11 cellular contexts compared by ENCODE assay signal in genomic region chr20:20465259-20465658, GRCh38.
A peak's percentile ranks its signal among the peaks of the same experiment; 100 is the strongest.
DNase-seq lines count a peak whose midpoint lies in the region; ATAC-seq and TF ChIP-seq lines count a peak whose summit lies in the region.
"Had no signal": no experiment of that assay in that cellular context is flagged by ENCODE, and none has a peak within 500 bp of the region (broad histone marks: within the 10 kb centered on the region; RNA-seq: fewer than 3 reads in every experiment).

No MANE protein-coding gene starts in this region.

- H4K91ac ChIP-seq in mesenchymal stem cell (ENCODE audit: low read length) = peak overlapping the region; percentile 4

- no peak overlapping the region for H3K9ac ChIP-seq in mesenchymal stem cell (ENCODE audit: low read length)

- H3K27me3 Mint-ChIP-seq in activated B cell treated with CpG ODN at 0.5 μM for 24 hours = no peaks in the 10 kb centered on the region

- peaks cover 3% of the 10 kb centered on the region for H3K4me1 ChIP-seq in mesenchymal stem cell (ENCODE audit: control insufficient read depth, insufficient read depth, low read depth, low read length)
- no peaks in the 10 kb centered on the region for H3K4me1 ChIP-seq in testis
- H3K4me1 ChIP-seq: stomach had no signal

- H3K79me1 ChIP-seq in mesenchymal stem cell (replicated peaks; ENCODE audit: low read length, poor library complexity, severe bottlenecking) = no peaks in the 10 kb centered on the region

- 85% methylated on average over 2 of the region's 2 CpGs for WGBS in mesenchymal stem cell
- WGBS in testis, 2 donors = 82 to 89% methylated on average over 2 of the region's 2 CpGs

- no peaks in the 10 kb centered on the region for H3K9me3 ChIP-seq in mesenchymal stem cell (ENCODE audit: control insufficient read depth, low read length)
- no peaks in the 10 kb centered on the region for H3K9me3 ChIP-seq in testis
- H3K9me3 ChIP-seq: stomach had no signal

- no peak overlapping the region for H3K14ac ChIP-seq in mesenchymal stem cell (ENCODE audit: low read length in 2 of 2)

- peak overlapping the region in 1 of 2 experiments; percentile 14 for H3K23ac ChIP-seq in mesenchymal stem cell (ENCODE audit: low read length in 2 of 2)

- H2AFZ ChIP-seq in mesenchymal stem cell (ENCODE audit: low read depth, low read length) = no peak overlapping the region

- TF ChIP-seq POLR2A in testis (IDR thresholded peaks at IDR 0.05) = no peak

- H2BK120ac ChIP-seq in mesenchymal stem cell (ENCODE audit: low read depth, low read length) = peak overlapping the region; percentile 6

- no peak for TF ChIP-seq CTCF in activated B cell treated with CpG ODN at 0.5 μM for 24 hours (IDR thresholded peaks at IDR 0.05)
- TF ChIP-seq CTCF in testis (IDR thresholded peaks at IDR 0.05) = peak in 1 of 3 experiments; percentile 18

- CTCF ChIA-PET in HEK293T (lab: Yijun Ruan, JAX) (interaction anchor here (0.6 to 1.1 kb wide), 2 partner anchors 12 to 335 kb away, joined by 5 to 9 read pairs; no protein-coding TSS in a partner anchor), activated B cell treated with CpG ODN at 0.5 μM for 24 hours (lab: Charles Lee) (no interaction called here)

- H3K4me2 ChIP-seq in mesenchymal stem cell (ENCODE audit: low read length, poor library complexity, severe bottlenecking) = no peak overlapping the region

- no peaks in the 10 kb centered on the region for H3K27me3 ChIP-seq in mesenchymal stem cell (ENCODE audit: control insufficient read depth in 1 of 2, insufficient read depth in 1 of 2, low read length in 2 of 2)
- no peaks in the 10 kb centered on the region for H3K27me3 ChIP-seq in testis
- H3K27me3 ChIP-seq: stomach had no signal

- H3K18ac ChIP-seq in mesenchymal stem cell (ENCODE audit: low read depth in 1 of 2, low read length in 2 of 2) = peak overlapping the region in 1 of 2 experiments; percentile 69

- H2BK12ac ChIP-seq in mesenchymal stem cell (ENCODE audit: low read length in 2 of 2) = peak overlapping the region; percentile 7 to 59

- H3K27ac ChIP-seq in mesenchymal stem cell (ENCODE audit: low read length, poor library complexity, severe bottlenecking) (no peak overlapping the region), testis (no peak overlapping the region)
- H3K27ac ChIP-seq: stomach had no signal

- peak overlapping the region; percentile 21 for H4K8ac ChIP-seq in mesenchymal stem cell (ENCODE audit: low read length)

- H2BK5ac ChIP-seq in mesenchymal stem cell (ENCODE audit: low read depth, low read length, poor library complexity, severe bottlenecking) = no peak overlapping the region

- peak; percentile 48 for DNase-seq in DMS 273 treated with DMSO at 0.1 percent for 48 hours (lab: John Stamatoyannopoulos, UW)
- peak; percentile 14 for DNase-seq in HEK293T (ENCODE audit: extremely low spot score)
- DNase-seq in activated B cell treated with CpG ODN at 0.5 μM for 24 hours = no peak
- DNase-seq in mesenchymal stem cell = no peak
- no peak for DNase-seq in GDM1 (lab: John Stamatoyannopoulos, UW)
- DNase-seq in NCI-H2107 treated with DMSO at 0.1 percent for 48 hours (lab: John Stamatoyannopoulos, UW; ENCODE audit: unreplicated experiment) = no peak
- DNase-seq in testis = no peak
- DNase-seq: NCI-H1436, right cardiac atrium, stomach had no signal

- intact Hi-C loops in activated B cell treated with CpG ODN at 0.5 μM for 24 hours (cut with micrococcal nuclease) (loop anchor here (10.0 kb wide), 2 partner anchors 410 to 760 kb away; partner anchors contain the start of genes CFAP61 and CRNKL1), testis (cut with DNase I; ENCODE audit: low total_unique reads) (no loop called here)

- no peak overlapping the region for H2AK5ac ChIP-seq in mesenchymal stem cell (ENCODE audit: low read length, severe bottlenecking)

- peaks cover 57% of the 10 kb centered on the region for H3K4me1 Mint-ChIP-seq in activated B cell treated with CpG ODN at 0.5 μM for 24 hours

- H3K36me3 ChIP-seq in mesenchymal stem cell (ENCODE audit: control insufficient read depth in 1 of 2, insufficient read depth in 2 of 2, low read depth in 1 of 2, low read length in 2 of 2) (no peaks in the 10 kb centered on the region), testis (ENCODE audit: low read depth, missing control alignments) (no peaks in the 10 kb centered on the region)

- H3K4ac ChIP-seq in mesenchymal stem cell (ENCODE audit: low read depth in 1 of 2, low read length in 2 of 2) = no peak overlapping the region

- peak overlapping the region; percentile 93 for H3K27ac Mint-ChIP-seq in activated B cell treated with CpG ODN at 0.5 μM for 24 hours

- POLR2A ChIA-PET in HEK293T (lab: Yijun Ruan, JAX) (no interaction called here), activated B cell treated with CpG ODN at 0.5 μM for 24 hours (lab: Charles Lee) (interaction anchor here (1.0 to 2.2 kb wide), 2 partner anchors 13 to 32 kb away, joined by 3 to 8 read pairs; no protein-coding TSS in a partner anchor)

- peak overlapping the region; percentile 88 for H2BK15ac ChIP-seq in mesenchymal stem cell (ENCODE audit: low read depth, poor library complexity, severe bottlenecking)

- ATAC-seq in activated B cell treated with CpG ODN at 0.5 μM for 24 hours (ENCODE audit: low read depth) (no peak), HG03432 (IDR thresholded peaks at IDR 0.05; ENCODE audit: unreplicated experiment) (no peak)

- H3K4me3 ChIP-seq in mesenchymal stem cell (ENCODE audit: insufficient read depth in 1 of 2, low read depth in 1 of 2, low read length in 2 of 2) (no peak overlapping the region), testis (no peak overlapping the region)
- H3K4me3 ChIP-seq: stomach had no signal

- H3K4me3 Mint-ChIP-seq in activated B cell treated with CpG ODN at 0.5 μM for 24 hours = no peak overlapping the region

- peaks cover 8% of the 10 kb centered on the region for H3K36me3 Mint-ChIP-seq in activated B cell treated with CpG ODN at 0.5 μM for 24 hours (ENCODE audit: low read depth)

- no peaks in the 10 kb centered on the region for H3K9me3 Mint-ChIP-seq in activated B cell treated with CpG ODN at 0.5 μM for 24 hours

TF ChIP-seq in HEK293T, 16 proteins besides CTCF, POLR2A, EP300 and RAD21:
- TF ChIP-seq LEF1 (IDR thresholded peaks at IDR 0.05; ENCODE audit: borderline replicate concordance) (no peak), ARNT (IDR thresholded peaks at IDR 0.05) (no peak), ZNF384 (IDR thresholded peaks at IDR 0.05) (no peak), PKNOX1 (IDR thresholded peaks at IDR 0.05) (no peak), NFRKB (IDR thresholded peaks at IDR 0.05) (no peak), TARDBP (IDR thresholded peaks at IDR 0.05) (no peak), FOXM1 (IDR thresholded peaks at IDR 0.05; ENCODE audit: borderline replicate concordance) (no peak), CTBP1 (IDR thresholded peaks at IDR 0.05; ENCODE audit: borderline replicate concordance) (no peak), ELF4 (IDR thresholded peaks at IDR 0.05) (no peak)

Comparison
In these comparisons a context has a peak if more than half of its experiments do, and no peak if none do; other contexts are left out.
1. DNase-seq: peak in DMS 273 treated with DMSO at 0.1 percent for 48 hours (single experiment) and HEK293T (single experiment); none in activated B cell treated with CpG ODN at 0.5 μM for 24 hours (single experiment), mesenchymal stem cell (single experiment), GDM1 (single experiment), NCI-H2107 treated with DMSO at 0.1 percent for 48 hours (single experiment) and testis (single experiment).